Comparison of ENCODE assay signal across 2 cellular contexts in genomic region chr3:46506526-46506925, GRCh38.
TF ChIP-seq lines count a peak whose summit lies in the region.

No MANE protein-coding gene starts in this region.

TF ChIP-seq in IMR-90, 13 proteins besides CTCF, POLR2A, EP300 and RAD21:
- TF ChIP-seq CHD1 (IDR thresholded peaks at IDR 0.05; ENCODE audit: low read depth, low read length) (no peak), RCOR1 (IDR thresholded peaks at IDR 0.05; ENCODE audit: insufficient replicate concordance, low read length) (no peak), NFE2L2 (IDR thresholded peaks at IDR 0.05; ENCODE audit: low read depth, low read length) (no peak), CEBPB (IDR thresholded peaks at IDR 0.05; ENCODE audit: low read depth, low read length) (no peak), MXI1 (IDR thresholded peaks at IDR 0.05; ENCODE audit: borderline replicate concordance, low read depth, low read length) (no peak), FOS (IDR thresholded peaks at IDR 0.05; ENCODE audit: low read depth, low read length) (no peak), USF2 (IDR thresholded peaks at IDR 0.05; ENCODE audit: low read depth, low read length) (no peak)
TF ChIP-seq in IMR-90: peak in this region for 0.

TF ChIP-seq in K562, 482 proteins besides CTCF, POLR2A, EP300 and RAD21:
- TF ChIP-seq HNRNPL (IDR thresholded peaks at IDR 0.05; ENCODE audit: low read depth, low read length) (no peak), PKNOX1 (IDR thresholded peaks at IDR 0.05) (no peak), ZNF76 (CRISPR knock-in tag; IDR thresholded peaks at IDR 0.05; ENCODE audit: borderline replicate concordance) (no peak), ZNF592 (IDR thresholded peaks at IDR 0.05) (peak; percentile 71), NR4A1 (CRISPR knock-in tag; IDR thresholded peaks at IDR 0.05) (no peak), NR4A1 (tag; IDR thresholded peaks at IDR 0.05) (peak; percentile 44), HSF4 (CRISPR knock-in tag; IDR thresholded peaks at IDR 0.05; ENCODE audit: borderline replicate concordance) (0 out of 2 replicates have a peak, but pooled peaks have one; percentile 7), KAT7 (CRISPR knock-in tag; IDR thresholded peaks at IDR 0.05; ENCODE audit: borderline replicate concordance) (no peak), MGA (IDR thresholded peaks at IDR 0.05) (peak; percentile 88), L3MBTL2 (IDR thresholded peaks at IDR 0.05) (peak; percentile 94), SIN3A (IDR thresholded peaks at IDR 0.05; ENCODE audit: borderline replicate concordance in 2 of 2, control insufficient read depth in 1 of 2, low read depth in 2 of 2, low read length in 2 of 2) (no peak), E2F6 (IDR thresholded peaks at IDR 0.05; ENCODE audit: borderline replicate concordance in 1 of 2, extremely low read depth in 1 of 2, insufficient read depth in 1 of 2, insufficient read length in 1 of 2, low read depth in 1 of 2, low read length in 1 of 2, poor library complexity in 1 of 2, severe bottlenecking in 1 of 2) (peak; percentile 34 to 82)
